11 cellular contexts compared by ENCODE assay signal in the genomic region with DNA sequence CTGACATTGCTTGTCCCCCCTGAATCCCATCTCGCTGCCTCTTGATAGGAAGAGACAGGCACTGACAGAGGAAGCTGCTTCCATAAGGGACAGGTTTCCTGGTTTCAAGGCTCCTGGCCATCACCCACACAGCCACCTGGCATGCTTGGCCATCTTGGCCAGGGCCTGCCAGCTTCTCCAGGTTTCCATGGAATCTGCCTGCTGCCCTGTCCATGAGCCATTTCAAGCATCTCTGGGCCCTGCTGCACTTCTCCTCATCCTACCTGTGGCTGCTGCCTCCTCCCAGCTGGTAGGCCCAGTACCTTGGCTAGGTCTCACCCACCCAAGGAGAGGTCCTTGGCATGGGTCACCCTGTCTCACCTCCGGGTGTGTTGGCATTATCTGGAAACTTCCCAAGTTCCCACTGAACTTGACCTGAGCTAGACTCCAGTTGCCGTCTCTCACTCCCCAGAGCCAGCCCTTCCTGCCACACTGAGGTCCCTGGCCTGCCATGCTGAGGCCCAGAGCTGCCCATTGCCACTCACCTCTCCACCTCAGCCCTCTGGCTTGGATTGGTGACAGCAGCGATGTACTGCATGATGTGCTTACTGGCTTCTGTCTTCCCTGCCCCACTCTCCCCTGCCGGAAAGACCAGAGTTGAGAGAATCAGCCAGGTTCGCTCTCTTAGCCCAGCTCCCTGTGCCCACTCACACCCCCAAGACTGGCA. TPM values are rescaled to one million over a fixed set of nuclear protein-coding genes. Genes with fewer than 3 reads are reported as not detected.
DNase-seq lines count a peak whose midpoint lies in the region; ATAC-seq and TF ChIP-seq lines count a peak whose summit lies in the region.
"Had no signal": no experiment of that assay in that cellular context is flagged by ENCODE, and none has a peak within 500 bp of the region (broad histone marks: within the 10 kb centered on the region; RNA-seq: fewer than 3 reads in every experiment).

No MANE protein-coding gene starts in this region.

- peak overlapping the region; percentile 99 for H3K4me3 Mint-ChIP-seq in activated CD8-positive, alpha-beta memory T cell treated with anti-CD3 and anti-CD28 coated beads, Interleukin-2, amount 10 ng/mL, durations not matched to agents 7 days and 5 days
- peak overlapping the region; percentile 97 for H3K4me3 Mint-ChIP-seq in activated naive CD8-positive, alpha-beta T cell treated with anti-CD3 and anti-CD28 coated beads for 36 hours

- H3K4me1 Mint-ChIP-seq in activated CD8-positive, alpha-beta memory T cell treated with anti-CD3 and anti-CD28 coated beads, Interleukin-2, amount 10 ng/mL, durations not matched to agents 7 days and 5 days: peaks cover 66% of the 10 kb centered on the region
- peaks cover 44% of the 10 kb centered on the region for H3K4me1 Mint-ChIP-seq in activated naive CD8-positive, alpha-beta T cell treated with anti-CD3 and anti-CD28 coated beads for 36 hours

- DNase-seq in activated CD8-positive, alpha-beta memory T cell treated with anti-CD3 and anti-CD28 coated beads, Interleukin-2, amount 10 ng/mL, durations not matched to agents 7 days and 5 days: no peak
- no peak for DNase-seq in activated CD8-positive, alpha-beta memory T cell treated with anti-CD3 and anti-CD28 coated beads, Interleukin-2, amount 50 U/mL, for 4 hours
- DNase-seq in HL-60 (ENCODE audit: low read depth in 1 of 2, low spot score in 1 of 2) (no peak), posterior vena cava (ENCODE audit: low spot score) (peak; percentile 56), medulla oblongata (ENCODE audit: extremely low spot score) (no peak)
- no peak for DNase-seq in activated naive CD8-positive, alpha-beta T cell treated with anti-CD3 and anti-CD28 coated beads for 36 hours
- DNase-seq in stimulated activated CD4-positive, alpha-beta T cell treated with anti-CD3 and anti-CD28 coated beads, Interleukin-4, amount 100 ng/mL, for 4 hours: no peak
- DNase-seq: NCI-H1694 treated with DMSO at 0.1 percent for 48 hours had no signal

- peaks cover 69% of the 10 kb centered on the region for H3K36me3 Mint-ChIP-seq in activated CD8-positive, alpha-beta memory T cell treated with anti-CD3 and anti-CD28 coated beads, Interleukin-2, amount 10 ng/mL, durations not matched to agents 7 days and 5 days
- H3K36me3 Mint-ChIP-seq in activated naive CD8-positive, alpha-beta T cell treated with anti-CD3 and anti-CD28 coated beads for 36 hours: peaks cover 60% of the 10 kb centered on the region

- H3K27ac ChIP-seq in HL-60 (replicated peaks): peak overlapping the region; percentile 92
- H3K27ac ChIP-seq: KMS-11, pancreas had no signal

- no peaks in the 10 kb centered on the region for H3K27me3 Mint-ChIP-seq in activated CD8-positive, alpha-beta memory T cell treated with anti-CD3 and anti-CD28 coated beads, Interleukin-2, amount 10 ng/mL, durations not matched to agents 7 days and 5 days
- no peaks in the 10 kb centered on the region for H3K27me3 Mint-ChIP-seq in activated naive CD8-positive, alpha-beta T cell treated with anti-CD3 and anti-CD28 coated beads for 36 hours

- TF ChIP-seq CTCF in HL-60 (IDR thresholded peaks at IDR 0.05; ENCODE audit: insufficient read depth, low read length): no peak

- no peak for ATAC-seq in activated CD8-positive, alpha-beta memory T cell treated with anti-CD3 and anti-CD28 coated beads, Interleukin-2, amount 10 ng/mL, durations not matched to agents 7 days and 5 days
- no peak for ATAC-seq in GM18502 (IDR thresholded peaks at IDR 0.05; ENCODE audit: poor library complexity, unreplicated experiment)
- ATAC-seq: pancreas had no signal

- CTCF ChIA-PET in activated CD8-positive, alpha-beta memory T cell treated with anti-CD3 and anti-CD28 coated beads, Interleukin-2, amount 10 ng/mL, durations not matched to agents 7 days and 5 days (lab: Charles Lee): interaction anchor here (1.5 to 3.5 kb wide), 3 partner anchors 9 to 160 kb away, joined by 4 to 27 read pairs (median 9); no protein-coding TSS in a partner anchor

- intact Hi-C loops in posterior vena cava (cut with DNase I): loop anchor here (10.0 kb wide), 2 partner anchors 129 to 159 kb away; no protein-coding TSS in a partner anchor

- peak overlapping the region; percentile 64; the same call in 1 of the 2 replicates for H3K4me3 ChIP-seq in HL-60 (replicated peaks; ENCODE audit: insufficient read depth, low read length)
- H3K4me3 ChIP-seq: pancreas had no signal

- no peaks in the 10 kb centered on the region for H3K9me3 Mint-ChIP-seq in activated CD8-positive, alpha-beta memory T cell treated with anti-CD3 and anti-CD28 coated beads, Interleukin-2, amount 10 ng/mL, durations not matched to agents 7 days and 5 days (ENCODE audit: low read depth)
- H3K9me3 Mint-ChIP-seq in activated naive CD8-positive, alpha-beta T cell treated with anti-CD3 and anti-CD28 coated beads for 36 hours: no peaks in the 10 kb centered on the region

- H3K27ac Mint-ChIP-seq in activated CD8-positive, alpha-beta memory T cell treated with anti-CD3 and anti-CD28 coated beads, Interleukin-2, amount 10 ng/mL, durations not matched to agents 7 days and 5 days: peak overlapping the region; percentile 86
- H3K27ac Mint-ChIP-seq in activated naive CD8-positive, alpha-beta T cell treated with anti-CD3 and anti-CD28 coated beads for 36 hours: peak overlapping the region; percentile 100

- no peaks in the 10 kb centered on the region for H3K27me3 ChIP-seq in HL-60 (ENCODE audit: insufficient read depth, poor library complexity, severe bottlenecking)
- H3K27me3 ChIP-seq: pancreas had no signal

RNA-seq across cellular contexts. Expression of gene MYO1G, which starts 2.6 kb away (rescaled TPM):
- total RNA-seq in activated CD8-positive, alpha-beta memory T cell treated with anti-CD3 and anti-CD28 coated beads, Interleukin-2, amount 10 ng/mL, durations not matched to agents 7 days and 5 days: 100 to 1,000 TPM; 502 to 567 TPM
- total RNA-seq in activated naive CD8-positive, alpha-beta T cell treated with anti-CD3 and anti-CD28 coated beads for 36 hours: 100 to 1,000 TPM; 302 to 306 TPM
- total RNA-seq in posterior vena cava: 1 to 10 TPM; 4.9 to 6.3 TPM

RNA-seq across cellular contexts. Expression of gene CCM2, which starts 23.8 kb away (rescaled TPM):
- 100 to 1,000 TPM in 1 of 2 experiments, 10 to 100 TPM in 1; 87.5 to 113 TPM for total RNA-seq in activated CD8-positive, alpha-beta memory T cell treated with anti-CD3 and anti-CD28 coated beads, Interleukin-2, amount 10 ng/mL, durations not matched to agents 7 days and 5 days
- total RNA-seq in activated naive CD8-positive, alpha-beta T cell treated with anti-CD3 and anti-CD28 coated beads for 36 hours: 10 to 100 TPM; 50.8 to 51.6 TPM
- 10 to 100 TPM; 31.8 to 36.9 TPM for total RNA-seq in posterior vena cava

Comparison
In these comparisons a context has a peak if more than half of its experiments do, and no peak if none do; other contexts are left out.
1. RNA of gene MYO1G, which starts 2.6 kb away (total RNA-seq): 502 to 567 TPM in activated CD8-positive, alpha-beta memory T cell treated with anti-CD3 and anti-CD28 coated beads, Interleukin-2, amount 10 ng/mL, durations not matched to agents 7 days and 5 days and 302 to 306 TPM in activated naive CD8-positive, alpha-beta T cell treated with anti-CD3 and anti-CD28 coated beads for 36 hours; 4.9 to 6.3 TPM in posterior vena cava; every median in the first group is over 10 times any median in the second.